ENCODE assay signal across 11 cellular contexts in genomic region chr20:44616604-44616964, GRCh38. TPM values are rescaled to one million over a fixed set of nuclear protein-coding genes. Genes with fewer than 3 reads are reported as not detected.
A peak's percentile ranks its signal among the peaks of the same experiment; 100 is the strongest.
DNase-seq lines count a peak whose midpoint lies in the region; ATAC-seq, FAIRE-seq and TF ChIP-seq lines count a peak whose summit lies in the region.
"Had no signal": no experiment of that assay in that cellular context is flagged by ENCODE, and none has a peak within 500 bp of the region (broad histone marks: within the 10 kb centered on the region; RNA-seq: fewer than 3 reads in every experiment).

No MANE protein-coding gene starts in this region.

- H3K4me1 Mint-ChIP-seq in activated naive CD8-positive, alpha-beta T cell treated with anti-CD3 and anti-CD28 coated beads, Interleukin-2, amount 10 ng/mL, durations not matched to agents 7 days and 5 days = peaks cover 28% of the 10 kb centered on the region
- H3K4me1 Mint-ChIP-seq in stimulated activated effector memory CD8-positive, alpha-beta T cell treated with anti-CD3 and anti-CD28 coated beads, Interleukin-12 subunit alpha, Interleukin-12 subunit beta, amount 100 ng/mL, for 72 hours = peaks cover 43% of the 10 kb centered on the region

- H3K9me3 ChIP-seq in right cardiac atrium (ENCODE audit: control insufficient read depth, low read length) = no peaks in the 10 kb centered on the region
- H3K9me3 ChIP-seq: adrenal gland had no signal

- intact Hi-C loops in right cardiac atrium (cut with DNase I) = loop anchor here (5.0 to 10.0 kb wide), 3 partner anchors 79 to 402 kb away; partner anchors contain the start of gene OSER1 (in 1 of the 4)

- H3K27ac ChIP-seq in right cardiac atrium (ENCODE audit: low read length) = peak overlapping the region; percentile 67

- no peak overlapping the region for H3K4me3 Mint-ChIP-seq in activated naive CD8-positive, alpha-beta T cell treated with anti-CD3 and anti-CD28 coated beads, Interleukin-2, amount 10 ng/mL, durations not matched to agents 7 days and 5 days
- no peak overlapping the region for H3K4me3 Mint-ChIP-seq in stimulated activated effector memory CD8-positive, alpha-beta T cell treated with anti-CD3 and anti-CD28 coated beads, Interleukin-12 subunit alpha, Interleukin-12 subunit beta, amount 100 ng/mL, for 72 hours

- peak; percentile 87 for DNase-seq in ELF-1 (ENCODE audit: low read depth, low spot score)
- DNase-seq in activated naive CD8-positive, alpha-beta T cell treated with anti-CD3 and anti-CD28 coated beads, Interleukin-2, amount 10 ng/mL, durations not matched to agents 7 days and 5 days = no peak
- peak; percentile 82 to 89 (median 88) for DNase-seq in right cardiac atrium
- DNase-seq in stimulated activated effector memory CD8-positive, alpha-beta T cell treated with anti-CD3 and anti-CD28 coated beads, Interleukin-12 subunit alpha, Interleukin-12 subunit beta, amount 100 ng/mL, for 72 hours (ENCODE audit: low spot score in 2 of 2) = no peak
- no peak for DNase-seq in cerebellar nuclear complex (lab: John Stamatoyannopoulos, UW)
- no peak for DNase-seq in inferior parietal cortex (ENCODE audit: extremely low spot score)
- no peak for DNase-seq in activated CD4-positive, CD25-positive, alpha-beta regulatory T cell treated with anti-CD3 and anti-CD28 coated beads, Interleukin-2, amount 50 U/mL, for 72 hours
- no peak for DNase-seq in D721Med (ENCODE audit: insufficient read length, low spot score)
- DNase-seq: MV-4-11; stimulated activated CD4-positive, alpha-beta T cell treated with anti-CD3 and anti-CD28 coated beads, Interleukin-2, amount 100 ng/mL, for 48 hours had no signal

- WGBS in right cardiac atrium = 38% methylated on average over 14 of the region's 14 CpGs

- peaks cover 14% of the 10 kb centered on the region for H3K4me1 ChIP-seq in right cardiac atrium (ENCODE audit: control insufficient read depth, insufficient read depth, low read length)

- no peaks in the 10 kb centered on the region for H3K9me3 Mint-ChIP-seq in activated naive CD8-positive, alpha-beta T cell treated with anti-CD3 and anti-CD28 coated beads, Interleukin-2, amount 10 ng/mL, durations not matched to agents 7 days and 5 days
- H3K9me3 Mint-ChIP-seq in stimulated activated effector memory CD8-positive, alpha-beta T cell treated with anti-CD3 and anti-CD28 coated beads, Interleukin-12 subunit alpha, Interleukin-12 subunit beta, amount 100 ng/mL, for 72 hours = no peaks in the 10 kb centered on the region

- peak overlapping the region; percentile 79 for H3K27ac Mint-ChIP-seq in activated naive CD8-positive, alpha-beta T cell treated with anti-CD3 and anti-CD28 coated beads, Interleukin-2, amount 10 ng/mL, durations not matched to agents 7 days and 5 days
- H3K27ac Mint-ChIP-seq in stimulated activated effector memory CD8-positive, alpha-beta T cell treated with anti-CD3 and anti-CD28 coated beads, Interleukin-12 subunit alpha, Interleukin-12 subunit beta, amount 100 ng/mL, for 72 hours = peak overlapping the region; percentile 91

- peaks cover 42% of the 10 kb centered on the region for H3K36me3 Mint-ChIP-seq in activated naive CD8-positive, alpha-beta T cell treated with anti-CD3 and anti-CD28 coated beads, Interleukin-2, amount 10 ng/mL, durations not matched to agents 7 days and 5 days
- peaks cover 26% of the 10 kb centered on the region for H3K36me3 Mint-ChIP-seq in stimulated activated effector memory CD8-positive, alpha-beta T cell treated with anti-CD3 and anti-CD28 coated beads, Interleukin-12 subunit alpha, Interleukin-12 subunit beta, amount 100 ng/mL, for 72 hours

- no peak for FAIRE-seq in D721Med (lab: Jason Lieb, UNC)

- POLR2A ChIA-PET in activated naive CD8-positive, alpha-beta T cell treated with anti-CD3 and anti-CD28 coated beads, Interleukin-2, amount 10 ng/mL, durations not matched to agents 7 days and 5 days (lab: Charles Lee) = interaction anchor here (1.4 to 2.6 kb wide), 2 partner anchors 26 to 29 kb away, joined by 4 to 9 read pairs; no protein-coding TSS in a partner anchor

- TF ChIP-seq CTCF in D721Med (IDR thresholded peaks at IDR 0.05; ENCODE audit: insufficient read depth, missing control alignments) = no peak

- no peaks in the 10 kb centered on the region for H3K27me3 ChIP-seq in right cardiac atrium (ENCODE audit: control insufficient read depth, insufficient read depth)
- H3K27me3 ChIP-seq: adrenal gland had no signal

- no peak overlapping the region for H3K4me3 ChIP-seq in right cardiac atrium (ENCODE audit: low read length)
- H3K4me3 ChIP-seq: adrenal gland had no signal

- H3K27me3 Mint-ChIP-seq in activated naive CD8-positive, alpha-beta T cell treated with anti-CD3 and anti-CD28 coated beads, Interleukin-2, amount 10 ng/mL, durations not matched to agents 7 days and 5 days = no peaks in the 10 kb centered on the region

- no peak for ATAC-seq in activated naive CD8-positive, alpha-beta T cell treated with anti-CD3 and anti-CD28 coated beads, Interleukin-2, amount 10 ng/mL, durations not matched to agents 7 days and 5 days (ENCODE audit: low read depth)
- ATAC-seq in right cardiac atrium = peak; percentile 56 to 74
- ATAC-seq in stimulated activated effector memory CD8-positive, alpha-beta T cell treated with anti-CD3 and anti-CD28 coated beads, Interleukin-12 subunit alpha, Interleukin-12 subunit beta, amount 100 ng/mL, for 72 hours = no peak

RNA-seq across cellular contexts. Expression of gene PKIG, which starts 34.2 kb away (rescaled TPM):
- 1 to 10 TPM; 2.5 to 3.1 TPM for total RNA-seq in activated naive CD8-positive, alpha-beta T cell treated with anti-CD3 and anti-CD28 coated beads, Interleukin-2, amount 10 ng/mL, durations not matched to agents 7 days and 5 days
- 100 to 1,000 TPM; 212 to 246 (median 232) TPM for total RNA-seq in right cardiac atrium
- polyA plus RNA-seq in right cardiac atrium = 334 TPM

RNA-seq across cellular contexts. Expression of gene ADA, which starts 34.9 kb away (rescaled TPM):
- 10 to 100 TPM; 90.4 to 98.8 TPM for total RNA-seq in activated naive CD8-positive, alpha-beta T cell treated with anti-CD3 and anti-CD28 coated beads, Interleukin-2, amount 10 ng/mL, durations not matched to agents 7 days and 5 days
- 10 to 100 TPM; 11.6 to 22.8 (median 12.4) TPM for total RNA-seq in right cardiac atrium
- polyA plus RNA-seq in right cardiac atrium = 12.4 TPM

Comparison
In these comparisons a context has a peak if more than half of its experiments do, and no peak if none do; other contexts are left out.
1. DNase-seq: peak in ELF-1 (single experiment) and right cardiac atrium (3 of 3); none in activated naive CD8-positive, alpha-beta T cell treated with anti-CD3 and anti-CD28 coated beads, Interleukin-2, amount 10 ng/mL, durations not matched to agents 7 days and 5 days (single experiment), stimulated activated effector memory CD8-positive, alpha-beta T cell treated with anti-CD3 and anti-CD28 coated beads, Interleukin-12 subunit alpha, Interleukin-12 subunit beta, amount 100 ng/mL, for 72 hours (0 of 2), cerebellar nuclear complex (0 of 2), inferior parietal cortex (single experiment), activated CD4-positive, CD25-positive, alpha-beta regulatory T cell treated with anti-CD3 and anti-CD28 coated beads, Interleukin-2, amount 50 U/mL, for 72 hours (single experiment) and D721Med (single experiment).
2. ATAC-seq: peak in right cardiac atrium (2 of 2); none in activated naive CD8-positive, alpha-beta T cell treated with anti-CD3 and anti-CD28 coated beads, Interleukin-2, amount 10 ng/mL, durations not matched to agents 7 days and 5 days (single experiment) and stimulated activated effector memory CD8-positive, alpha-beta T cell treated with anti-CD3 and anti-CD28 coated beads, Interleukin-12 subunit alpha, Interleukin-12 subunit beta, amount 100 ng/mL, for 72 hours (single experiment).
3. RNA of gene PKIG, which starts 34.2 kb away (total RNA-seq): 212 to 246 TPM in right cardiac atrium; 2.5 to 3.1 TPM in activated naive CD8-positive, alpha-beta T cell treated with anti-CD3 and anti-CD28 coated beads, Interleukin-2, amount 10 ng/mL, durations not matched to agents 7 days and 5 days; every median in the first group is over 10 times any median in the second.